Comparison of ENCODE assay signal across 27 cellular contexts in genomic region chr10:76983624-76984023, GRCh38.
"Had no signal": no experiment of that assay in that cellular context is flagged by ENCODE, and none has a peak within 500 bp of the region (broad histone marks: within the 10 kb centered on the region; RNA-seq: fewer than 3 reads in every experiment).

No MANE protein-coding gene starts in this region.

- H3K27me3 ChIP-seq: neural progenitor cell, ovary, right lobe of liver, sigmoid colon, stomach, thyroid gland, tibial nerve, upper lobe of left lung, vagina had no signal

- H3K79me2 ChIP-seq: parathyroid adenoma had no signal

- H3K4me1 Mint-ChIP-seq: stimulated activated effector memory CD8-positive, alpha-beta T cell treated with anti-CD3 and anti-CD28 coated beads, Interleukin-12 subunit alpha, Interleukin-12 subunit beta, amount 100 ng/mL, for 72 hours; stimulated activated naive B cell treated with anti-CD40 and anti-IgM and Interleukin-4, amounts not matched to agents 10 μg/mL and 1 μg/mL and 100 μg/mL, for 72 hours had no signal

- H3K9ac ChIP-seq: neural progenitor cell, parathyroid adenoma had no signal

- H2AFZ ChIP-seq: neural progenitor cell, parathyroid adenoma had no signal

- H3K27ac Mint-ChIP-seq: natural killer cell treated with Interleukin-12 subunit alpha and Interleukin-12 subunit beta and Interleukin-15 and Interleukin-18, amount 100 ng/mL, for 72 hours; neural progenitor cell; progenitor cell of endocrine pancreas; stimulated activated effector memory CD8-positive, alpha-beta T cell treated with anti-CD3 and anti-CD28 coated beads, Interleukin-12 subunit alpha, Interleukin-12 subunit beta, amount 100 ng/mL, for 72 hours; stimulated activated naive B cell treated with anti-CD40 and anti-IgM and Interleukin-4, amounts not matched to agents 10 μg/mL and 1 μg/mL and 100 μg/mL, for 72 hours; stimulated activated naive CD8-positive, alpha-beta T cell treated with anti-CD3 and anti-CD28 coated beads, Interleukin-15, Interleukin-2, amounts not matched to agents 100 ng/mL and 50 ng/mL, for 24 hours had no signal

- H3K4me3 Mint-ChIP-seq: natural killer cell treated with Interleukin-12 subunit alpha and Interleukin-12 subunit beta and Interleukin-15 and Interleukin-18, amount 100 ng/mL, for 72 hours; neural progenitor cell; stimulated activated effector memory CD8-positive, alpha-beta T cell treated with anti-CD3 and anti-CD28 coated beads, Interleukin-12 subunit alpha, Interleukin-12 subunit beta, amount 100 ng/mL, for 72 hours; stimulated activated naive B cell treated with anti-CD40 and anti-IgM and Interleukin-4, amounts not matched to agents 10 μg/mL and 1 μg/mL and 100 μg/mL, for 72 hours; stimulated activated naive CD8-positive, alpha-beta T cell treated with anti-CD3 and anti-CD28 coated beads, Interleukin-15, Interleukin-2, amounts not matched to agents 100 ng/mL and 50 ng/mL, for 24 hours had no signal

- H3K27me3 Mint-ChIP-seq: stimulated activated naive CD8-positive, alpha-beta T cell treated with anti-CD3 and anti-CD28 coated beads, Interleukin-15, Interleukin-2, amounts not matched to agents 100 ng/mL and 50 ng/mL, for 24 hours had no signal

- H3K27ac ChIP-seq: neural progenitor cell, ovary, parathyroid adenoma, psoas muscle, right lobe of liver, stomach, thoracic aorta, thyroid gland, tibial nerve, upper lobe of left lung, vagina had no signal

- H3K36me3 Mint-ChIP-seq: natural killer cell treated with Interleukin-12 subunit alpha and Interleukin-12 subunit beta and Interleukin-15 and Interleukin-18, amount 100 ng/mL, for 72 hours; neural progenitor cell; stimulated activated effector memory CD8-positive, alpha-beta T cell treated with anti-CD3 and anti-CD28 coated beads, Interleukin-12 subunit alpha, Interleukin-12 subunit beta, amount 100 ng/mL, for 72 hours; stimulated activated naive B cell treated with anti-CD40 and anti-IgM and Interleukin-4, amounts not matched to agents 10 μg/mL and 1 μg/mL and 100 μg/mL, for 72 hours had no signal

- H3K36me3 ChIP-seq: neural progenitor cell, ovary, right lobe of liver, sigmoid colon, stomach, thoracic aorta, thyroid gland, tibial nerve, upper lobe of left lung, vagina had no signal

- H3K4me1 ChIP-seq: parathyroid adenoma, psoas muscle, thyroid gland, vagina had no signal

- H3K4me3 ChIP-seq: neural progenitor cell, ovary, psoas muscle, right lobe of liver, sigmoid colon, stomach, thoracic aorta, thyroid gland, tibial nerve, upper lobe of left lung, vagina had no signal

- H3K9me3 Mint-ChIP-seq: natural killer cell treated with Interleukin-12 subunit alpha and Interleukin-12 subunit beta and Interleukin-15 and Interleukin-18, amount 100 ng/mL, for 72 hours; stimulated activated effector memory CD8-positive, alpha-beta T cell treated with anti-CD3 and anti-CD28 coated beads, Interleukin-12 subunit alpha, Interleukin-12 subunit beta, amount 100 ng/mL, for 72 hours; stimulated activated naive B cell treated with anti-CD40 and anti-IgM and Interleukin-4, amounts not matched to agents 10 μg/mL and 1 μg/mL and 100 μg/mL, for 72 hours; stimulated activated naive CD8-positive, alpha-beta T cell treated with anti-CD3 and anti-CD28 coated beads, Interleukin-15, Interleukin-2, amounts not matched to agents 100 ng/mL and 50 ng/mL, for 24 hours had no signal

- DNase-seq: occipital lobe; ovary; posterior cingulate gyrus; psoas muscle; right cardiac atrium; right lobe of liver; sigmoid colon; small intestine; stimulated activated CD4-positive, alpha-beta T cell treated with anti-CD3 and anti-CD28 coated beads, Interleukin-15, amount 100 ng/mL, for 24 hours; stimulated activated CD4-positive, alpha-beta T cell treated with anti-CD3 and anti-CD28 coated beads, Interleukin-2, amount 100 ng/mL, for 24 hours; stimulated activated CD4-positive, alpha-beta T cell treated with anti-CD3 and anti-CD28 coated beads, Interleukin-2, amount 100 ng/mL, for 48 hours; stimulated activated CD4-positive, alpha-beta T cell treated with anti-CD3 and anti-CD28 coated beads, Interleukin-4, amount 100 ng/mL, for 24 hours; stimulated activated naive B cell treated with anti-CD40 and anti-IgM and Interleukin-4, amounts not matched to agents 10 μg/mL and 1 μg/mL and 100 μg/mL, for 72 hours; stimulated activated naive CD4-positive, alpha-beta T cell treated with Interleukin-2 at 50 U/mL for 16 hours; stomach; thyroid gland; trophoblast cell; upper lobe of left lung had no signal

- H3K9me3 ChIP-seq: ovary, psoas muscle, right lobe of liver, sigmoid colon, stomach, thoracic aorta, thyroid gland, tibial nerve, upper lobe of left lung, vagina had no signal

- H3K4me2 ChIP-seq: neural progenitor cell had no signal

- ATAC-seq: natural killer cell treated with Interleukin-12 subunit alpha and Interleukin-12 subunit beta and Interleukin-15 and Interleukin-18, amount 100 ng/mL, for 72 hours; right cardiac atrium; right lobe of liver; stimulated activated effector memory CD8-positive, alpha-beta T cell treated with anti-CD3 and anti-CD28 coated beads, Interleukin-12 subunit alpha, Interleukin-12 subunit beta, amount 100 ng/mL, for 72 hours; stimulated activated naive B cell treated with anti-CD40 and anti-IgM and Interleukin-4, amounts not matched to agents 10 μg/mL and 1 μg/mL and 100 μg/mL, for 72 hours had no signal
